Comparison of ENCODE assay signal across 24 cellular contexts in the genomic region with DNA sequence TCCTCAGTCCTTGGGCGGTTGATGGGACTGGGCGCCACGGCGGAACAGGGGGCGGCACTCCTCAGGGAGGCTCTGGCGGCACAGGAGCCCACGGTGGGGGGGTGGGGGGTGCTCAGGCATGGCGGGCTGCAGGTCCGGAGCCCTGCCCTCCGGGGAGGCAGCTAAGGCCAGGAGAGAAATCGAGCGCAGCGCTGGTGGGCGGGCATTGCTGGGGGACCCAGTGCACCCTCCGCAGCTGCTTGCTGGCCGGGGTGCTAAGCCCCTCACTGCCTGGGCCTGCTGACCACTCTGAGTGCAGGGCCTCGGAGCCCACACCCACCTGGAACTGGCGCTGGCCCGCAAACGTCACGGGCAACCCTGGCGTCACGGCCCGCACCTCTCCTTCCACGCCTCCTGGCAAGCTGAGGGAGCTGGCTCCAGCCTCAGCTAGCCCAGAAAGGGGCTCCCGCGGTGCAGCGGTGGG.
"Had no signal": no experiment of that assay in that cellular context is flagged by ENCODE, and none has a peak within 500 bp of the region (broad histone marks: within the 10 kb centered on the region; RNA-seq: fewer than 3 reads in every experiment).

No MANE protein-coding gene starts in this region.

- H3K36me3 ChIP-seq: brain microvascular endothelial cell had no signal

- H3K27ac ChIP-seq: brain microvascular endothelial cell, coronary artery, dorsolateral prefrontal cortex had no signal

- FAIRE-seq: astrocyte, bronchial epithelial cell, frontal cortex had no signal

- H3K4me3 ChIP-seq: coronary artery, dorsolateral prefrontal cortex had no signal

- ATAC-seq: activated CD4-positive, alpha-beta T cell treated with anti-CD3 and anti-CD28 coated beads for 36 hours; activated CD8-positive, alpha-beta memory T cell treated with anti-CD3 and anti-CD28 coated beads, Interleukin-2, amount 10 ng/mL, durations not matched to agents 7 days and 5 days; activated CD8-positive, alpha-beta T cell treated with anti-CD3 and anti-CD28 coated beads, Interleukin-2, amount 10 ng/mL, durations not matched to agents 7 days and 5 days; activated naive CD8-positive, alpha-beta T cell treated with anti-CD3 and anti-CD28 coated beads, Interleukin-2, amount 50 U/mL, for 24 hours; esophagus mucosa had no signal

- H3K27me3 ChIP-seq: brain microvascular endothelial cell, dorsolateral prefrontal cortex had no signal

- DNase-seq: activated CD4-positive, alpha-beta memory T cell treated with anti-CD3 and anti-CD28 coated beads for 36 hours; activated CD4-positive, alpha-beta T cell treated with anti-CD3 and anti-CD28 coated beads for 36 hours; activated CD4-positive, alpha-beta T cell treated with anti-CD3 and anti-CD28 coated beads, Interleukin-2, amount 10 ng/mL, durations not matched to agents 24 days and 14 days; activated CD4-positive, CD25-positive, alpha-beta regulatory T cell; activated CD4-positive, CD25-positive, alpha-beta regulatory T cell treated with anti-CD3 and anti-CD28 coated beads, Interleukin-2, amount 50 U/mL, for 72 hours; activated CD8-positive, alpha-beta memory T cell treated with anti-CD3 and anti-CD28 coated beads, Interleukin-2, amount 10 ng/mL, durations not matched to agents 7 days and 5 days; activated CD8-positive, alpha-beta memory T cell treated with anti-CD3 and anti-CD28 coated beads, Interleukin-2, amount 50 U/mL, for 4 hours; activated CD8-positive, alpha-beta T cell treated with anti-CD3 and anti-CD28 coated beads, Interleukin-2, amount 10 ng/mL, durations not matched to agents 7 days and 5 days; activated naive CD4-positive, alpha-beta T cell treated with anti-CD3 and anti-CD28 coated beads for 36 hours; activated naive CD8-positive, alpha-beta T cell treated with anti-CD3 and anti-CD28 coated beads for 36 hours; activated naive CD8-positive, alpha-beta T cell treated with anti-CD3 and anti-CD28 coated beads, Interleukin-2, amount 50 U/mL, for 24 hours; activated T-cell treated with anti-CD3 and anti-CD28 coated beads, Interleukin-2, amount 50 U/mL, for 1 hour; activated T-cell treated with anti-CD3 and anti-CD28 coated beads, Interleukin-2, amount 50 U/mL, for 48 hours; brain microvascular endothelial cell; dorsolateral prefrontal cortex; effector memory CD4-positive, alpha-beta T cell; endodermal cell; foreskin fibroblast; T-helper 2 cell had no signal
